ENCODE assay signal across 9 cellular contexts in genomic region chr14:101730626-101731186, GRCh38. TPM values are rescaled to one million over a fixed set of nuclear protein-coding genes. Genes with fewer than 3 reads are reported as not detected.
DNase-seq lines count a peak whose midpoint lies in the region; ATAC-seq, FAIRE-seq and TF ChIP-seq lines count a peak whose summit lies in the region.
"Had no signal": no experiment of that assay in that cellular context is flagged by ENCODE, and none has a peak within 500 bp of the region (broad histone marks: within the 10 kb centered on the region; RNA-seq: fewer than 3 reads in every experiment).

No MANE protein-coding gene starts in this region.

- H3K27me3 ChIP-seq in HepG2 (ENCODE audit: control insufficient read depth in 1 of 2, insufficient read depth in 2 of 2, low read length in 2 of 2) (peaks cover 0 to 4% of the 10 kb centered on the region in 2 experiments; a peak in 2 of 5 replicates), right lobe of liver (no peaks in the 10 kb centered on the region), breast epithelium (no peaks in the 10 kb centered on the region), muscle layer of duodenum (ENCODE audit: low read depth, low read length) (no peaks in the 10 kb centered on the region), vagina (no peaks in the 10 kb centered on the region)
- H3K27me3 ChIP-seq: BE2C had no signal

- in situ Hi-C loops in HepG2 (cut with HindIII; ENCODE audit: extremely low pct_ligation_motif_present, low pct_unique_long_range_greater_than_20kb): no loop called here

- H3K9ac ChIP-seq in HepG2 (ENCODE audit: insufficient read depth, low read depth, low read length): peak overlapping the region; percentile 60; the same call in 1 of the 2 replicates

- H3K4me1 ChIP-seq in HepG2 (ENCODE audit: insufficient read depth, low read length) (peaks cover 87% of the 10 kb centered on the region), right lobe of liver (no peaks in the 10 kb centered on the region), breast epithelium (no peaks in the 10 kb centered on the region), muscle layer of duodenum (ENCODE audit: control insufficient read depth in 1 of 2, insufficient read depth in 2 of 2, low read length in 2 of 2) (no peaks in the 10 kb centered on the region), vagina (peaks cover 16% of the 10 kb centered on the region)
- H3K4me1 ChIP-seq: BE2C had no signal

- no peaks in the 10 kb centered on the region for H4K20me1 ChIP-seq in HepG2 (ENCODE audit: insufficient read depth, low read length)

- ATAC-seq in HepG2 (no peak; the same call in 2 of the 3 replicates), right lobe of liver (no peak), HG03442 (IDR thresholded peaks at IDR 0.05; ENCODE audit: unreplicated experiment) (no peak)

- peak overlapping the region; percentile 2 to 49 (median 5); a peak in 4 of 6 replicates for H3K4me3 ChIP-seq in HepG2 (replicated peaks in 1 of 3; ENCODE audit: insufficient read depth in 1 of 3, low read depth in 2 of 3, low read length in 3 of 3)
- no peak overlapping the region for H3K4me3 ChIP-seq in right lobe of liver
- H3K4me3 ChIP-seq in breast epithelium: no peak overlapping the region
- no peak overlapping the region for H3K4me3 ChIP-seq in muscle layer of duodenum (ENCODE audit: low read depth in 1 of 2, low read length in 2 of 2)
- H3K4me3 ChIP-seq in vagina: no peak overlapping the region

- no peak for TF ChIP-seq RAD21 in HepG2 (CRISPR knock-in tag; IDR thresholded peaks at IDR 0.05)

- no peak overlapping the region for H2AFZ ChIP-seq in HepG2 (ENCODE audit: low read length)

- intact Hi-C loops in HepG2 (cut with micrococcal nuclease; ENCODE audit: unreplicated experiment): no loop called here
- intact Hi-C loops in right lobe of liver (cut with DNase I): no loop called here
- intact Hi-C loops in breast epithelium (cut with DNase I; ENCODE audit: low total_unique reads): no loop called here
- intact Hi-C loops in vagina (cut with DNase I): no loop called here

- no peak for TF ChIP-seq CTCF in HepG2 (CRISPR knock-in tag; IDR thresholded peaks at IDR 0.05)
- TF ChIP-seq CTCF in right lobe of liver (IDR thresholded peaks at IDR 0.05): no peak
- no peak for TF ChIP-seq CTCF in breast epithelium (IDR thresholded peaks at IDR 0.05)
- TF ChIP-seq CTCF in vagina (IDR thresholded peaks at IDR 0.05): no peak

- H3K36me3 ChIP-seq in HepG2 (replicated peaks in 1 of 2; ENCODE audit: control insufficient read depth in 1 of 2, insufficient read depth in 2 of 2, low read length in 2 of 2) (no peaks in the 10 kb centered on the region), right lobe of liver (no peaks in the 10 kb centered on the region), breast epithelium (no peaks in the 10 kb centered on the region), muscle layer of duodenum (ENCODE audit: control insufficient read depth in 1 of 2, insufficient read depth in 2 of 2, low read length in 2 of 2) (no peaks in the 10 kb centered on the region), vagina (no peaks in the 10 kb centered on the region)
- H3K36me3 ChIP-seq: BE2C had no signal

- H3K4me2 ChIP-seq in HepG2 (ENCODE audit: low read depth, low read length): peak overlapping the region; percentile 79

- TF ChIP-seq POLR2A in HepG2 (IDR thresholded peaks at IDR 0.05; ENCODE audit: insufficient read depth in 1 of 2, low read depth in 2 of 2, low read length in 2 of 2) (no peak), right lobe of liver (IDR thresholded peaks at IDR 0.05) (no peak), breast epithelium (IDR thresholded peaks at IDR 0.05) (no peak), vagina (IDR thresholded peaks at IDR 0.05) (no peak)

- BruUV-seq in HepG2 (replicated peaks; lab: Mats Ljungman, UMichigan): no TSS peak

- CTCF ChIA-PET in HepG2 (lab: Yijun Ruan, JAX; ENCODE audit: low intra/inter-chr PET ratio, low total read pairs): no interaction called here

- POLR2A ChIA-PET in HepG2 (lab: Yijun Ruan, JAX): interaction anchor here (0.8 to 2.3 kb wide), 9 partner anchors 9 to 218 kb away, joined by 3 to 16 read pairs (median 7); partner anchors contain the start of gene PPP2R5C

- TF ChIP-seq EP300 in HepG2 (IDR thresholded peaks at IDR 0.05; ENCODE audit: low read depth in 2 of 2, low read length in 2 of 2) (no peak), HepG2 (CRISPR knock-in tag; IDR thresholded peaks at IDR 0.05; ENCODE audit: borderline replicate concordance) (no peak)

- H3K9me3 ChIP-seq in HepG2 (ENCODE audit: low read length): no peaks in the 10 kb centered on the region
- no peaks in the 10 kb centered on the region for H3K9me3 ChIP-seq in right lobe of liver
- H3K9me3 ChIP-seq in breast epithelium: no peaks in the 10 kb centered on the region
- peaks cover 4 to 5% of the 10 kb centered on the region in 2 donors for H3K9me3 ChIP-seq in muscle layer of duodenum (ENCODE audit: control insufficient read depth in 1 of 2, low read length in 2 of 2)
- H3K9me3 ChIP-seq in vagina: no peaks in the 10 kb centered on the region
- H3K9me3 ChIP-seq: BE2C had no signal

- no peak for DNase-seq in HepG2 (ENCODE audit: low spot score)
- DNase-seq in right lobe of liver: no peak
- no peak for DNase-seq in breast epithelium (ENCODE audit: low spot score in 2 of 2)
- peak in 1 of 2 donors; percentile 79 for DNase-seq in vagina (ENCODE audit: extremely low spot score in 2 of 2)
- no peak for DNase-seq in kidney glomerular epithelial cell (lab: John Stamatoyannopoulos, UW)
- DNase-seq in NCI-H2107 treated with DMSO at 0.1 percent for 48 hours (lab: John Stamatoyannopoulos, UW; ENCODE audit: unreplicated experiment): no peak
- DNase-seq: BE2C had no signal

- no peak for FAIRE-seq in HepG2 (lab: Jason Lieb, UNC)

- peak overlapping the region; percentile 83 for H3K27ac ChIP-seq in HepG2 (ENCODE audit: extremely low read length, insufficient read depth, low read length)
- no peak overlapping the region for H3K27ac ChIP-seq in right lobe of liver
- peak overlapping the region; percentile 83 to 86 for H3K27ac ChIP-seq in breast epithelium
- H3K27ac ChIP-seq in muscle layer of duodenum (ENCODE audit: low read length): peak overlapping the region; percentile 68
- peak overlapping the region; percentile 15 for H3K27ac ChIP-seq in vagina

- 31% methylated on average over 2 of the region's 3 CpGs for WGBS in HepG2 (ENCODE audit: low lambda C conversion rate)
- WGBS in right lobe of liver (ENCODE audit: insufficient coverage, low coverage, low lambda C conversion rate, missing lambda C conversion rate): no CpG with 5 or more reads among the region's 3 CpGs

- no peaks in the 10 kb centered on the region for H3K79me2 ChIP-seq in HepG2 (ENCODE audit: insufficient read depth, low read length)

TF ChIP-seq in HepG2, 621 proteins besides CTCF, POLR2A, EP300 and RAD21 (continues in another document):
- TF ChIP-seq, protein P1, sequence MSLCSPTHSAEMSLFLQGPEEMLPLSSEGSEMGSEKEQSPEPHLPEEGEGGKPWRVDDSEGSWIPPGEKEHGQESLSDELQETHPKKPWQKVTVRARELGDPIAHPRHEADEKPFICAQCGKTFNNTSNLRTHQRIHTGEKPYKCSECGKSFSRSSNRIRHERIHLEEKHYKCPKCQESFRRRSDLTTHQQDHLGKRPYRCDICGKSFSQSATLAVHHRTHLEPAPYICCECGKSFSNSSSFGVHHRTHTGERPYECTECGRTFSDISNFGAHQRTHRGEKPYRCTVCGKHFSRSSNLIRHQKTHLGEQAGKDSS (CRISPR knock-in tag; IDR thresholded peaks at IDR 0.05; ENCODE audit: borderline replicate concordance, low read depth): 0 out of 2 replicates have a peak, but pooled peaks have one; percentile 6

RNA-seq across cellular contexts. Expression of gene PPP2R5C, which starts 30.8 kb away (rescaled TPM):
- total RNA-seq in HepG2 (2016; rRNA removed; fragmentation: Illumina TruSeq; extraction: Trizol): 74.3 and 94.8 TPM in 2 replicates
- 82.8 and 86.5 TPM in 2 replicates for total RNA-seq in HepG2 (2016; cell fraction: cytosol; rRNA removed; fragmentation: Illumina TruSeq; extraction: Trizol; ENCODE audit: low read depth)
- total RNA-seq in HepG2 (2016; cell fraction: insoluble cytoplasmic fraction; rRNA removed; fragmentation: Illumina TruSeq; extraction: Trizol): 71.4 and 92.2 TPM in 2 replicates
- total RNA-seq in HepG2 (2016; cell fraction: membrane; rRNA removed; fragmentation: Illumina TruSeq; extraction: Trizol): 125 and 142 TPM in 2 replicates
- total RNA-seq in HepG2 (2016; cell fraction: nucleus; rRNA removed; fragmentation: Illumina TruSeq; extraction: Trizol): 51.6 and 56.6 TPM in 2 replicates
- polyA plus RNA-seq in HepG2 (2011; rRNA removed): 68.1 and 78.5 TPM in 2 replicates
- polyA plus RNA-seq in HepG2 (2011; cell fraction: cytosol; rRNA removed): 38.4 and 55.1 TPM in 2 replicates
- polyA plus RNA-seq in HepG2 (2011; cell fraction: nucleus; rRNA removed): 57.2 and 60.5 TPM in 2 replicates
- polyA plus RNA-seq in HepG2 (2012): 61.1 and 92.0 TPM in 2 replicates
- polyA plus RNA-seq in HepG2 (2016; cell fraction: cytosol; fragmentation: Illumina TruSeq; extraction: Trizol; ENCODE audit: low read depth): 97.1 and 105 TPM in 2 replicates
- 87.9 and 89.9 TPM in 2 replicates for polyA plus RNA-seq in HepG2 (2016; cell fraction: insoluble cytoplasmic fraction; fragmentation: Illumina TruSeq; extraction: Trizol; ENCODE audit: low read depth)
- polyA plus RNA-seq in HepG2 (2016; cell fraction: membrane; fragmentation: Illumina TruSeq; extraction: Trizol; ENCODE audit: low read depth): 110 and 121 TPM in 2 replicates
- polyA plus RNA-seq in HepG2 (2016; cell fraction: nucleus; fragmentation: Illumina TruSeq; extraction: Trizol; ENCODE audit: insufficient read depth, low read depth): 63.8 and 64.0 TPM in 2 replicates
- polyA minus RNA-seq in HepG2 (2011; rRNA and poly(A)+ RNA removed; ENCODE audit: low replicate concordance): 69.0 and 106 TPM in 2 replicates
- 67.1 and 70.9 TPM in 2 replicates for polyA minus RNA-seq in HepG2 (2011; cell fraction: cytosol; rRNA and poly(A)+ RNA removed)
- 110 and 115 TPM in 2 replicates for polyA minus RNA-seq in HepG2 (2011; cell fraction: nucleus; rRNA and poly(A)+ RNA removed)
- 10 to 100 TPM; 44.9 to 74.5 (median 55.3) TPM for total RNA-seq in right lobe of liver
- 100 to 1,000 TPM in 2 of 3 donors, 10 to 100 TPM in 1; 90.5 to 105 (median 102) TPM for total RNA-seq in breast epithelium
- total RNA-seq in vagina: 88.1 TPM

Comparison
In these comparisons a context has a peak if more than half of its experiments do, and no peak if none do; other contexts are left out.
1. H3K27ac ChIP-seq: peak in HepG2 (single experiment), breast epithelium (2 of 2), muscle layer of duodenum (single experiment) and vagina (single experiment); none in right lobe of liver (0 of 3).
2. H3K4me3 ChIP-seq: peak in HepG2 (3 of 3); none in right lobe of liver (0 of 3), breast epithelium (0 of 3), muscle layer of duodenum (0 of 2) and vagina (0 of 2).